9 cellular contexts compared by ENCODE assay signal in the genomic region with DNA sequence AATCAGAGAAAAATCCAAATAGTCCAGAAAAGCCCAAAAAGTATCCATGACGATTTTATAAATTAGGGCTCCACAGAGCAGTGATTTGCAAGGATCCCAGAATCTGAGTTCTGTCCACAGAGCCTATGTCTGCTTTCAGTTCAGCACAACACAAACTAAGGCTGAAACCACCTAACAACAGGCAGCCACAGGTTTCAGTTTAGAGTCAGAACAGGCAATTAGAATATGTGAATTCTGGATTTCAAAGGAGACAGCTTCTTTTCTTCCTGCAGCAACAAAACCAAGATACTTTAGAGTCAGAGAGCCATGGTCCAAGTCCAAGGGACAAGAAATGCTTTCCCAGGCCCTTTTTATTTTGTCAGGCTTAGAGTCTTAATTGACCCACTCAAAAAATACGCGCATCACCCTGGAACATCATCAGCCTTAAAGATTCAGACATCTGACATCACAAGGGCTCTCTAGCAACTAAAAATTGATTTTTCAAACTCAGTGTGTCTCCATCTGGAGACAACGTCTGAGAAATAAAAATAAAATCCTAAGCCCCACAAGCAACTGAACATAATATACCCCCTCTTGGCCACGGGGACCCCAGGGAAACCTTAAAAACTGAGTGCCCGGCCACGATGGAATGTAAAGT. TPM values are rescaled to one million over a fixed set of nuclear protein-coding genes. Genes with fewer than 3 reads are reported as not detected.
DNase-seq lines count a peak whose midpoint lies in the region; ATAC-seq and TF ChIP-seq lines count a peak whose summit lies in the region.
"Had no signal": no experiment of that assay in that cellular context is flagged by ENCODE, and none has a peak within 500 bp of the region (broad histone marks: within the 10 kb centered on the region; RNA-seq: fewer than 3 reads in every experiment).

No MANE protein-coding gene starts in this region.

- intact Hi-C loops in breast epithelium (cut with DNase I; ENCODE audit: low total_unique reads): no loop called here

- H3K27ac ChIP-seq in breast epithelium: peak overlapping the region; percentile 75 to 79
- H3K27ac ChIP-seq in mucosa of rectum (ENCODE audit: low read depth in 2 of 2, low read length in 2 of 2): peak overlapping the region; percentile 75 to 78

- H3K9me3 ChIP-seq in breast epithelium (no peaks in the 10 kb centered on the region), mucosa of rectum (ENCODE audit: control insufficient read depth in 2 of 2, low read length in 2 of 2) (no peaks in the 10 kb centered on the region)

- H3K4me3 Mint-ChIP-seq in activated naive CD8-positive, alpha-beta T cell treated with anti-CD3 and anti-CD28 coated beads, Interleukin-2, amount 10 ng/mL, durations not matched to agents 7 days and 5 days: no peak overlapping the region
- no peak overlapping the region for H3K4me3 Mint-ChIP-seq in activated naive CD8-positive, alpha-beta T cell treated with anti-CD3 and anti-CD28 coated beads for 36 hours

- no peak for TF ChIP-seq POLR2A in breast epithelium (IDR thresholded peaks at IDR 0.05)

- peak; percentile 78 for ATAC-seq in activated naive CD8-positive, alpha-beta T cell treated with anti-CD3 and anti-CD28 coated beads, Interleukin-2, amount 10 ng/mL, durations not matched to agents 7 days and 5 days (ENCODE audit: low read depth)
- ATAC-seq in HG03342 (IDR thresholded peaks at IDR 0.05; ENCODE audit: unreplicated experiment): peak; percentile 87

- H3K9me3 Mint-ChIP-seq in activated naive CD8-positive, alpha-beta T cell treated with anti-CD3 and anti-CD28 coated beads, Interleukin-2, amount 10 ng/mL, durations not matched to agents 7 days and 5 days: no peaks in the 10 kb centered on the region
- H3K9me3 Mint-ChIP-seq in activated naive CD8-positive, alpha-beta T cell treated with anti-CD3 and anti-CD28 coated beads for 36 hours: peaks cover 5% of the 10 kb centered on the region

- peaks cover 8% of the 10 kb centered on the region for H3K27me3 Mint-ChIP-seq in activated naive CD8-positive, alpha-beta T cell treated with anti-CD3 and anti-CD28 coated beads, Interleukin-2, amount 10 ng/mL, durations not matched to agents 7 days and 5 days
- H3K27me3 Mint-ChIP-seq in activated naive CD8-positive, alpha-beta T cell treated with anti-CD3 and anti-CD28 coated beads for 36 hours: peaks cover 19% of the 10 kb centered on the region

- H3K9ac ChIP-seq in mucosa of rectum (ENCODE audit: low read depth in 1 of 2, low read length in 2 of 2): peak overlapping the region; percentile 9 to 40

- no peaks in the 10 kb centered on the region for H3K36me3 Mint-ChIP-seq in activated naive CD8-positive, alpha-beta T cell treated with anti-CD3 and anti-CD28 coated beads, Interleukin-2, amount 10 ng/mL, durations not matched to agents 7 days and 5 days
- peaks cover 7% of the 10 kb centered on the region for H3K36me3 Mint-ChIP-seq in activated naive CD8-positive, alpha-beta T cell treated with anti-CD3 and anti-CD28 coated beads for 36 hours

- no peak overlapping the region for H3K27ac Mint-ChIP-seq in activated naive CD8-positive, alpha-beta T cell treated with anti-CD3 and anti-CD28 coated beads, Interleukin-2, amount 10 ng/mL, durations not matched to agents 7 days and 5 days
- H3K27ac Mint-ChIP-seq in activated naive CD8-positive, alpha-beta T cell treated with anti-CD3 and anti-CD28 coated beads for 36 hours: no peak overlapping the region

- no peak for DNase-seq in activated naive CD8-positive, alpha-beta T cell treated with anti-CD3 and anti-CD28 coated beads, Interleukin-2, amount 10 ng/mL, durations not matched to agents 7 days and 5 days
- DNase-seq in activated naive CD8-positive, alpha-beta T cell treated with anti-CD3 and anti-CD28 coated beads for 36 hours: no peak
- DNase-seq in breast epithelium (ENCODE audit: low spot score in 2 of 2) (no peak), NCI-H510A (lab: John Stamatoyannopoulos, UW) (no peak), NCI-H82 treated with DMSO at 0.1 percent for 48 hours (lab: John Stamatoyannopoulos, UW; ENCODE audit: unreplicated experiment) (no peak)
- no peak for DNase-seq in stimulated activated CD4-positive, alpha-beta T cell treated with anti-CD3 and anti-CD28 coated beads, Interleukin-2, amount 100 ng/mL, for 24 hours
- DNase-seq: DND-41 had no signal

- no peaks in the 10 kb centered on the region for H3K36me3 ChIP-seq in breast epithelium
- no peaks in the 10 kb centered on the region for H3K36me3 ChIP-seq in mucosa of rectum (ENCODE audit: control insufficient read depth in 2 of 2, insufficient read depth in 2 of 2, low read length in 2 of 2)

- H3K4me3 ChIP-seq in breast epithelium (no peak overlapping the region), mucosa of rectum (ENCODE audit: low read length in 2 of 2) (peak overlapping the region; percentile 37 to 61)

- H3K4me1 ChIP-seq in breast epithelium (peaks cover 0 to 2% of the 10 kb centered on the region in 2 donors), mucosa of rectum (ENCODE audit: control insufficient read depth in 2 of 2, insufficient read depth in 2 of 2, low read length in 2 of 2) (peaks cover 17 to 25% of the 10 kb centered on the region in 2 donors)

- POLR2A ChIA-PET in activated naive CD8-positive, alpha-beta T cell treated with anti-CD3 and anti-CD28 coated beads, Interleukin-2, amount 10 ng/mL, durations not matched to agents 7 days and 5 days (lab: Charles Lee): interaction anchor here (1.0 kb wide), 1 partner anchor 37 kb away, joined by 4 read pairs; no protein-coding TSS in a partner anchor

- H3K27me3 ChIP-seq in breast epithelium (no peaks in the 10 kb centered on the region), mucosa of rectum (ENCODE audit: control insufficient read depth in 2 of 2, insufficient read depth in 2 of 2, low read length in 2 of 2) (no peaks in the 10 kb centered on the region)

- peaks cover 21% of the 10 kb centered on the region for H3K4me1 Mint-ChIP-seq in activated naive CD8-positive, alpha-beta T cell treated with anti-CD3 and anti-CD28 coated beads, Interleukin-2, amount 10 ng/mL, durations not matched to agents 7 days and 5 days
- H3K4me1 Mint-ChIP-seq in activated naive CD8-positive, alpha-beta T cell treated with anti-CD3 and anti-CD28 coated beads for 36 hours: peaks cover 28% of the 10 kb centered on the region

- no peak for TF ChIP-seq CTCF in breast epithelium (IDR thresholded peaks at IDR 0.05)

RNA-seq across cellular contexts. Expression of gene IFIT3, which starts 23.7 kb away (rescaled TPM):
- total RNA-seq in activated naive CD8-positive, alpha-beta T cell treated with anti-CD3 and anti-CD28 coated beads, Interleukin-2, amount 10 ng/mL, durations not matched to agents 7 days and 5 days: 10 to 100 TPM; 72.5 to 75.6 TPM
- 10 to 100 TPM; 28.6 to 28.7 TPM for total RNA-seq in activated naive CD8-positive, alpha-beta T cell treated with anti-CD3 and anti-CD28 coated beads for 36 hours
- 10 to 100 TPM in 1 of 3 donors, 1 to 10 TPM in 2; 8.2 to 10.4 (median 9.5) TPM for total RNA-seq in breast epithelium

RNA-seq across cellular contexts. Expression of gene IFIT1B, which starts 26.3 kb away (rescaled TPM):
- not detected for total RNA-seq in activated naive CD8-positive, alpha-beta T cell treated with anti-CD3 and anti-CD28 coated beads, Interleukin-2, amount 10 ng/mL, durations not matched to agents 7 days and 5 days
- not detected for total RNA-seq in activated naive CD8-positive, alpha-beta T cell treated with anti-CD3 and anti-CD28 coated beads for 36 hours
- not detected for total RNA-seq in breast epithelium

RNA-seq across cellular contexts. Expression of gene IFIT1, which starts 40.9 kb away (rescaled TPM):
- 10 to 100 TPM; 45.7 to 48.4 TPM for total RNA-seq in activated naive CD8-positive, alpha-beta T cell treated with anti-CD3 and anti-CD28 coated beads, Interleukin-2, amount 10 ng/mL, durations not matched to agents 7 days and 5 days
- 1 to 10 TPM; 7.2 to 9.1 TPM for total RNA-seq in activated naive CD8-positive, alpha-beta T cell treated with anti-CD3 and anti-CD28 coated beads for 36 hours
- total RNA-seq in breast epithelium: 10 to 100 TPM; 10.2 to 13.9 (median 11.4) TPM

RNA-seq across cellular contexts. Expression of gene IFIT2, which starts 49.7 kb away (rescaled TPM):
- 10 to 100 TPM; 18.5 to 21.6 TPM for total RNA-seq in activated naive CD8-positive, alpha-beta T cell treated with anti-CD3 and anti-CD28 coated beads, Interleukin-2, amount 10 ng/mL, durations not matched to agents 7 days and 5 days
- total RNA-seq in activated naive CD8-positive, alpha-beta T cell treated with anti-CD3 and anti-CD28 coated beads for 36 hours: 10 to 100 TPM; 37.0 to 37.3 TPM
- 1 to 10 TPM; 2.6 to 6.6 (median 3.5) TPM for total RNA-seq in breast epithelium

Comparison
In these comparisons a context has a peak if more than half of its experiments do, and no peak if none do; other contexts are left out.
1. H3K4me3 ChIP-seq: peak in mucosa of rectum (2 of 2); none in breast epithelium (0 of 3).